ENCODE assay signal across 11 cellular contexts in the genomic region with DNA sequence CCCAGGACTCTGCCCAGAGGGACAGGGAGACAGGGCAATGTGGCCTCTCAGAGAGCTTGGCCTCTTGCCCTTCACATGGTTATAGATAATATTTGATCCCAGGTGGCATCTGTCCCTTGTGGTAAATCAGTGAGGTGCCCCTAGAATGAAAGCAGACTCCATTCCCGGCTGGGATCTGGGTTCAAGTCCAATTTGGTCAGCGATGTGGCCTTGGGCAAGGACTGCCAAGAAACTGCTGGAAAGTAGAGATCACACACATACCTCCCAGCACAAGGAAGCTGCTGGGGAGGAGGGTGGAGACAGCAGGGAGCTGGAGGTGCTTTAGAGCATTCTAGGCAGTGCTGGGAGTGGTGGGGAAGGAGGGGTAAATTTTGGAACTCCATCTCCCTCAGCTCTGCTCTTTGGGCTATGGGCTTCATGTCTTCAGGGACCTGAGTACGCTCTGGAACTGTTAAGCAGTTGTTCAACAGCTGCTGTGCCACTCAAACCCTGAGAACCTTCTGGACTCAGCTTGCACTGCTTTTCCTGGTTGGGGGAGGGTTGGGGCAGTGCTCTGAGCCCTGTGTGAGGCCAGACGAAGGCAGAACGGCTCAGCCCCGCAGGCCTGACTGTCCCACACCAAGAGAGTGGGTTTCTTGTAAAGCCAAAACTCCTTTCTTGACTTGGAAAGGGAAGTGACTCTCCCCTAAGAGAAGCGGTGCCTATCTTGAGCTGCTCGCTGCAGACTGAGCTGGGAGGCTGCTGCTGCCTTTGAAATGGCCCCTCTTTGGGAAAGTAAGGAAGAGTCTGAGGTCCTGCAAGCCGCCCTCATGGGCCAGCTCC. TPM values are rescaled to one million over a fixed set of nuclear protein-coding genes. Genes with fewer than 3 reads are reported as not detected.
DNase-seq lines count a peak whose midpoint lies in the region; ATAC-seq and TF ChIP-seq lines count a peak whose summit lies in the region.
"Had no signal": no experiment of that assay in that cellular context is flagged by ENCODE, and none has a peak within 500 bp of the region (broad histone marks: within the 10 kb centered on the region; RNA-seq: fewer than 3 reads in every experiment).

No MANE protein-coding gene starts in this region.

- H3K4me1 ChIP-seq in breast epithelium (no peaks in the 10 kb centered on the region), lower lobe of right lung (peaks cover 86% of the 10 kb centered on the region), upper lobe of left lung (peaks cover 73 to 83% (median 76%) of the 10 kb centered on the region in 4 donors)

- 64 to 68% methylated on average over 6 to 9 of the region's 9 CpGs for WGBS in upper lobe of left lung, 2 donors

- no peak for ATAC-seq in activated naive CD4-positive, alpha-beta T cell treated with anti-CD3 and anti-CD28 coated beads, Interleukin-2, amount 50 U/mL, for 72 hours
- ATAC-seq in lower lobe of right lung (peak in 1 of 2 donors; percentile 20), upper lobe of left lung (ENCODE audit: low FRiP score in 2 of 2) (peak in 1 of 2 donors; percentile 15), HG03342 (IDR thresholded peaks at IDR 0.05; ENCODE audit: unreplicated experiment) (no peak)
- ATAC-seq: left colon had no signal

- H3K27me3 Mint-ChIP-seq in MCF 10A (ENCODE audit: insufficient read depth, unreplicated experiment) (no peaks in the 10 kb centered on the region), mesothelial cell of epicardium (ENCODE audit: low read depth) (peaks cover 3% of the 10 kb centered on the region)

- H3K36me3 Mint-ChIP-seq in MCF 10A (ENCODE audit: insufficient read depth, unreplicated experiment), result no peaks in the 10 kb centered on the region
- H3K36me3 Mint-ChIP-seq in activated naive CD4-positive, alpha-beta T cell treated with anti-CD3 and anti-CD28 coated beads, Interleukin-2, amount 50 U/mL, for 72 hours, result peaks cover 25 to 57% of the 10 kb centered on the region in 2 donors
- H3K36me3 Mint-ChIP-seq in mesothelial cell of epicardium, result no peaks in the 10 kb centered on the region

- no peak overlapping the region for H3K27ac Mint-ChIP-seq in MCF 10A (ENCODE audit: low read depth, unreplicated experiment)
- peak overlapping the region; percentile 96 to 97 for H3K27ac Mint-ChIP-seq in activated naive CD4-positive, alpha-beta T cell treated with anti-CD3 and anti-CD28 coated beads, Interleukin-2, amount 50 U/mL, for 72 hours
- no peak overlapping the region for H3K27ac Mint-ChIP-seq in mesothelial cell of epicardium

- H3K4me3 ChIP-seq in breast epithelium (no peak overlapping the region), lower lobe of right lung (no peak overlapping the region), upper lobe of left lung (no peak overlapping the region)
- H3K4me3 ChIP-seq: cardiac muscle cell, SK-N-MC had no signal

- peak overlapping the region; percentile 29 to 82 for H3K27ac ChIP-seq in breast epithelium
- H3K27ac ChIP-seq in lower lobe of right lung, result peak overlapping the region; percentile 80
- peak overlapping the region; percentile 84 to 95 (median 86) for H3K27ac ChIP-seq in upper lobe of left lung
- H3K27ac ChIP-seq: cardiac muscle cell, SK-N-MC had no signal

- CTCF ChIA-PET in MCF 10A (lab: Yijun Ruan, JAX), result interaction anchor here (0.5 to 1.1 kb wide), 2 partner anchors 29 to 1071 kb away, joined by 3 to 6 read pairs; no protein-coding TSS in a partner anchor

- TF ChIP-seq CTCF in breast epithelium (IDR thresholded peaks at IDR 0.05) (no peak), MCF 10A (IDR thresholded peaks at IDR 0.05; ENCODE audit: unreplicated experiment) (no peak), lower lobe of right lung (IDR thresholded peaks at IDR 0.05) (no peak), upper lobe of left lung (IDR thresholded peaks at IDR 0.05) (no peak), mesothelial cell of epicardium (IDR thresholded peaks at IDR 0.05; ENCODE audit: unreplicated experiment) (no peak)

- H3K4me1 Mint-ChIP-seq in MCF 10A (ENCODE audit: insufficient read depth, unreplicated experiment) (peaks cover 4% of the 10 kb centered on the region), mesothelial cell of epicardium (no peaks in the 10 kb centered on the region)

- no peaks in the 10 kb centered on the region for H3K36me3 ChIP-seq in breast epithelium
- no peaks in the 10 kb centered on the region for H3K36me3 ChIP-seq in lower lobe of right lung
- H3K36me3 ChIP-seq in upper lobe of left lung, result no peaks in the 10 kb centered on the region
- H3K36me3 ChIP-seq: cardiac muscle cell had no signal

- DNase-seq in breast epithelium (ENCODE audit: low spot score in 2 of 2), result peak in 1 of 2 donors; percentile 27
- DNase-seq in MCF 10A (ENCODE audit: unreplicated experiment), result no peak
- peak in 1 of 2 donors; percentile 55 for DNase-seq in activated naive CD4-positive, alpha-beta T cell treated with anti-CD3 and anti-CD28 coated beads, Interleukin-2, amount 50 U/mL, for 72 hours (ENCODE audit: low spot score in 2 of 2)
- DNase-seq in lower lobe of right lung, result no peak
- DNase-seq in upper lobe of left lung, result no peak
- DNase-seq in mesothelial cell of epicardium (ENCODE audit: low spot score in 2 of 2, unreplicated experiment in 2 of 2), result no peak
- DNase-seq in stimulated activated CD4-positive, alpha-beta T cell treated with anti-CD3 and anti-CD28 coated beads, Interleukin-4, amount 100 ng/mL, for 24 hours, result no peak
- DNase-seq: left colon had no signal

- intact Hi-C loops in breast epithelium (cut with DNase I; ENCODE audit: low total_unique reads), result no loop called here
- intact Hi-C loops in MCF 10A (cut with micrococcal nuclease), result no loop called here
- intact Hi-C loops in lower lobe of right lung (cut with DNase I), result no loop called here

- H3K27me3 ChIP-seq in breast epithelium, result no peaks in the 10 kb centered on the region
- H3K27me3 ChIP-seq in lower lobe of right lung (ENCODE audit: low read depth), result no peaks in the 10 kb centered on the region
- no peaks in the 10 kb centered on the region for H3K27me3 ChIP-seq in upper lobe of left lung
- H3K27me3 ChIP-seq: cardiac muscle cell had no signal

- POLR2A ChIA-PET in MCF 10A (lab: Yijun Ruan, JAX), result no interaction called here

- no peak overlapping the region for H3K4me3 Mint-ChIP-seq in MCF 10A (ENCODE audit: unreplicated experiment)
- H3K4me3 Mint-ChIP-seq in mesothelial cell of epicardium, result no peak overlapping the region

- TF ChIP-seq EP300 in upper lobe of left lung (IDR thresholded peaks at IDR 0.05), result no peak

- H3K9me3 ChIP-seq in breast epithelium, result no peaks in the 10 kb centered on the region
- no peaks in the 10 kb centered on the region for H3K9me3 ChIP-seq in lower lobe of right lung
- no peaks in the 10 kb centered on the region for H3K9me3 ChIP-seq in upper lobe of left lung

- no TSS peak for BruUV-seq in MCF 10A (replicated peaks; lab: Mats Ljungman, UMichigan)

- no peaks in the 10 kb centered on the region for H3K9me3 Mint-ChIP-seq in MCF 10A (ENCODE audit: unreplicated experiment)
- H3K9me3 Mint-ChIP-seq in activated naive CD4-positive, alpha-beta T cell treated with anti-CD3 and anti-CD28 coated beads, Interleukin-2, amount 50 U/mL, for 72 hours, result no peaks in the 10 kb centered on the region
- H3K9me3 Mint-ChIP-seq in mesothelial cell of epicardium, result no peaks in the 10 kb centered on the region

- TF ChIP-seq POLR2A in breast epithelium (IDR thresholded peaks at IDR 0.05) (no peak), upper lobe of left lung (IDR thresholded peaks at IDR 0.05) (no peak)

RNA-seq across cellular contexts. Expression of a gene that starts 23.0 kb away (rescaled TPM):
- total RNA-seq in breast epithelium (10 to 100 TPM; 18.4 to 20.3 (median 20.0) TPM), MCF 10A (2022) (46.1 and 64.9 TPM in 2 replicates), lower lobe of right lung (32.0 TPM), upper lobe of left lung (100 to 1,000 TPM in 1 of 6 donors, 10 to 100 TPM in 5; 17.6 to 243 (median 31.7) TPM), mesothelial cell of epicardium (8.9 to 9.4 TPM (median 9.2 TPM) in 3 replicates)
- total RNA-seq in activated naive CD4-positive, alpha-beta T cell treated with anti-CD3 and anti-CD28 coated beads, Interleukin-2, amount 50 U/mL, for 72 hours, result 10 to 100 TPM; 70.7 to 71.1 TPM

RNA-seq across cellular contexts. Expression of a gene that starts 50.7 kb away (rescaled TPM):
- total RNA-seq in breast epithelium (not detected), MCF 10A (2022) (not detected in 2 replicates), lower lobe of right lung (not detected), upper lobe of left lung (not detected), mesothelial cell of epicardium (not detected in 3 replicates)
- not detected for total RNA-seq in activated naive CD4-positive, alpha-beta T cell treated with anti-CD3 and anti-CD28 coated beads, Interleukin-2, amount 50 U/mL, for 72 hours
- total RNA-seq: cardiac muscle cell, left colon had no signal

Comparison
In these comparisons a context has a peak if more than half of its experiments do, and no peak if none do; other contexts are left out.
1. H3K27ac Mint-ChIP-seq: peak in activated naive CD4-positive, alpha-beta T cell treated with anti-CD3 and anti-CD28 coated beads, Interleukin-2, amount 50 U/mL, for 72 hours (2 of 2); none in MCF 10A (single experiment) and mesothelial cell of epicardium (single experiment).
2. Peak in every context shown above with its lines, with median percentiles within 50 percentile points of each other: H3K27ac ChIP-seq.